ENCODE assay signal across 8 cellular contexts in the genomic region with DNA sequence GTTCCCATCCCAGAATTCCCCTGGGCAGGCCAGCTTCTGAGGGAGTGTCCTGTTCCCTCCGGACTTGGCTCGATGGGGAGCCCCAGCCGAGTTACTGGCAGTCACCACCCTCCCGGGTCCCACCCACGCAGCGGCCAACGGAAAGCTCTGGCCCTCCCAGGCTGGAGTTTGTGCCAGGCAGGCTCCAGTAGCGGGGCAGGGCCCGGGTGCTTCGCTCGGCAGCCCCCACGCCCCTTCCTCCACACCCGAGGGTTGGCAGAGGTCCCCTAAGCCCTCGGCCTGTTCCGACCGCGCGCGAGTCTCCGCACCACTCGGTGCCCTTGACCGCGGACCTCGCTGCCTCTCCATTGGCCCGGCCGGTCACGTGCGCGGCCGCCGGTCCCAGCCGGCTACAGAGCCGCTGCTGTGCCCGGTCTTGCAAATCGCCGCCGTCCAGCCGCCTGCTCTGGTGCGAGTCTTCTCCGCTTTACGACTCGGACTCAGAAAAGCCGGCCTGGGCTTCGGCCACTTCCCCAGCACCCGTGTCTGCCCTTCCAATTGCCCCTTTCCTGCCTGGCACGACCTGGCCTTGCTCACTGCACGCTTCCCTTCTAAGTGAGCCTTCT. TPM values are rescaled to one million over a fixed set of nuclear protein-coding genes. Genes with fewer than 3 reads are reported as not detected.
DNase-seq lines count a peak whose midpoint lies in the region; ATAC-seq and TF ChIP-seq lines count a peak whose summit lies in the region.

No MANE protein-coding gene starts in this region.

- H3K27me3 ChIP-seq in HUES48 (ENCODE audit: control insufficient read depth, insufficient read depth, low read length), result peaks cover 48% of the 10 kb centered on the region
- no peaks in the 10 kb centered on the region for H3K27me3 ChIP-seq in neural cell (ENCODE audit: insufficient read depth, low read depth, low read length)

- H3K9me3 Mint-ChIP-seq in activated naive CD4-positive, alpha-beta T cell treated with anti-CD3 and anti-CD28 coated beads for 36 hours, result no peaks in the 10 kb centered on the region

- H3K9me2 ChIP-seq in neural cell (ENCODE audit: insufficient read depth, low read length), result no peaks in the 10 kb centered on the region

- H3K27ac Mint-ChIP-seq in activated naive CD4-positive, alpha-beta T cell treated with anti-CD3 and anti-CD28 coated beads for 36 hours, result peak overlapping the region; percentile 41

- no peaks in the 10 kb centered on the region for H4K20me1 ChIP-seq in neural cell (ENCODE audit: insufficient read depth)

- TF ChIP-seq EP300 in neural cell (conservative IDR thresholded peaks at IDR 0.05; ENCODE audit: poor library complexity, severe bottlenecking), result no peak

- no peaks in the 10 kb centered on the region for H3K36me3 ChIP-seq in HUES48 (ENCODE audit: control insufficient read depth, insufficient read depth, low read length)
- H3K36me3 ChIP-seq in neural cell (ENCODE audit: insufficient read depth, low read length), result no peaks in the 10 kb centered on the region

- peak; percentile 49 for ATAC-seq in GM19395 (IDR thresholded peaks at IDR 0.05; ENCODE audit: unreplicated experiment)

- H3K4me2 ChIP-seq in neural cell (ENCODE audit: low read length), result no peak overlapping the region

- H3K4me3 ChIP-seq in HUES48 (ENCODE audit: low read depth, low read length), result peak overlapping the region; percentile 49
- H3K4me3 ChIP-seq in neural cell (ENCODE audit: low read length), result peak overlapping the region; percentile 40

- CTCF ChIA-PET in activated naive CD4-positive, alpha-beta T cell treated with anti-CD3 and anti-CD28 coated beads for 36 hours (lab: Charles Lee), result interaction anchor here (1.0 kb wide), 1 partner anchor 38 kb away, joined by 3 read pairs; no protein-coding TSS in a partner anchor

- no peak overlapping the region for H2AFZ ChIP-seq in neural cell (ENCODE audit: low read depth, low read length)

- H3K79me2 ChIP-seq in neural cell (replicated peaks; ENCODE audit: insufficient read depth, low read length), result no peaks in the 10 kb centered on the region

- no peak for TF ChIP-seq RAD21 in neural cell (conservative IDR thresholded peaks at IDR 0.05)

- H3K9me3 ChIP-seq in HUES48 (ENCODE audit: control insufficient read depth, insufficient read depth, low read length) (peaks cover 15% of the 10 kb centered on the region), neural cell (ENCODE audit: low read length) (no peaks in the 10 kb centered on the region)

- TF ChIP-seq CTCF in neural cell (IDR thresholded peaks at IDR 0.05; ENCODE audit: poor library complexity, severe bottlenecking), result no peak

- H3K27ac ChIP-seq in HUES48 (ENCODE audit: low read depth, low read length) (no peak overlapping the region), neural cell (ENCODE audit: low read length) (no peak overlapping the region)

- intact Hi-C loops in activated naive CD4-positive, alpha-beta T cell treated with anti-CD3 and anti-CD28 coated beads for 36 hours (cut with micrococcal nuclease), result no loop called here

- H3K4me1 ChIP-seq in HUES48 (ENCODE audit: control insufficient read depth, insufficient read depth, low read length), result peaks cover 3% of the 10 kb centered on the region; the same call in 1 of the 2 replicates

- H3K36me3 Mint-ChIP-seq in activated naive CD4-positive, alpha-beta T cell treated with anti-CD3 and anti-CD28 coated beads for 36 hours (ENCODE audit: low read depth), result no peaks in the 10 kb centered on the region

- H3K4me1 Mint-ChIP-seq in activated naive CD4-positive, alpha-beta T cell treated with anti-CD3 and anti-CD28 coated beads for 36 hours (ENCODE audit: low read depth), result peaks cover 17% of the 10 kb centered on the region

- H3K9ac ChIP-seq in HUES48 (ENCODE audit: low read depth, low read length), result no peak overlapping the region
- no peak overlapping the region for H3K9ac ChIP-seq in neural cell (ENCODE audit: low read length)

- DNase-seq in COLO668 (lab: John Stamatoyannopoulos, UW; ENCODE audit: unreplicated experiment), result peak; percentile 79
- peak; percentile 19 for DNase-seq in activated naive CD4-positive, alpha-beta T cell treated with anti-CD3 and anti-CD28 coated beads for 36 hours
- peak; percentile 23 for DNase-seq in foreskin melanocyte
- DNase-seq in NCI-H1436 (lab: John Stamatoyannopoulos, UW), result no peak
- no peak for DNase-seq in AML-193 (lab: John Stamatoyannopoulos, UW)

- no peaks in the 10 kb centered on the region for H3F3A ChIP-seq in neural cell (ENCODE audit: insufficient read depth, low read length, poor library complexity, severe bottlenecking)

- H3K4me3 Mint-ChIP-seq in activated naive CD4-positive, alpha-beta T cell treated with anti-CD3 and anti-CD28 coated beads for 36 hours, result peak overlapping the region; percentile 70

- no peaks in the 10 kb centered on the region for H3K27me3 Mint-ChIP-seq in activated naive CD4-positive, alpha-beta T cell treated with anti-CD3 and anti-CD28 coated beads for 36 hours (ENCODE audit: low read depth)

TF ChIP-seq in neural cell, 6 proteins besides CTCF, POLR2A, EP300 and RAD21:
- TF ChIP-seq EZH2 (IDR thresholded peaks at IDR 0.05; ENCODE audit: borderline replicate concordance, insufficient read depth, low read length, poor library complexity, severe bottlenecking) (no peak), MXI1 (conservative IDR thresholded peaks at IDR 0.05; ENCODE audit: poor library complexity, severe bottlenecking) (no peak), SMC3 (conservative IDR thresholded peaks at IDR 0.05; ENCODE audit: poor library complexity) (no peak), POLR2AphosphoS5 (IDR thresholded peaks at IDR 0.05) (no peak), TAF1 (IDR thresholded peaks at IDR 0.05; ENCODE audit: low read depth) (no peak)
- TF ChIP-seq, protein P1, sequence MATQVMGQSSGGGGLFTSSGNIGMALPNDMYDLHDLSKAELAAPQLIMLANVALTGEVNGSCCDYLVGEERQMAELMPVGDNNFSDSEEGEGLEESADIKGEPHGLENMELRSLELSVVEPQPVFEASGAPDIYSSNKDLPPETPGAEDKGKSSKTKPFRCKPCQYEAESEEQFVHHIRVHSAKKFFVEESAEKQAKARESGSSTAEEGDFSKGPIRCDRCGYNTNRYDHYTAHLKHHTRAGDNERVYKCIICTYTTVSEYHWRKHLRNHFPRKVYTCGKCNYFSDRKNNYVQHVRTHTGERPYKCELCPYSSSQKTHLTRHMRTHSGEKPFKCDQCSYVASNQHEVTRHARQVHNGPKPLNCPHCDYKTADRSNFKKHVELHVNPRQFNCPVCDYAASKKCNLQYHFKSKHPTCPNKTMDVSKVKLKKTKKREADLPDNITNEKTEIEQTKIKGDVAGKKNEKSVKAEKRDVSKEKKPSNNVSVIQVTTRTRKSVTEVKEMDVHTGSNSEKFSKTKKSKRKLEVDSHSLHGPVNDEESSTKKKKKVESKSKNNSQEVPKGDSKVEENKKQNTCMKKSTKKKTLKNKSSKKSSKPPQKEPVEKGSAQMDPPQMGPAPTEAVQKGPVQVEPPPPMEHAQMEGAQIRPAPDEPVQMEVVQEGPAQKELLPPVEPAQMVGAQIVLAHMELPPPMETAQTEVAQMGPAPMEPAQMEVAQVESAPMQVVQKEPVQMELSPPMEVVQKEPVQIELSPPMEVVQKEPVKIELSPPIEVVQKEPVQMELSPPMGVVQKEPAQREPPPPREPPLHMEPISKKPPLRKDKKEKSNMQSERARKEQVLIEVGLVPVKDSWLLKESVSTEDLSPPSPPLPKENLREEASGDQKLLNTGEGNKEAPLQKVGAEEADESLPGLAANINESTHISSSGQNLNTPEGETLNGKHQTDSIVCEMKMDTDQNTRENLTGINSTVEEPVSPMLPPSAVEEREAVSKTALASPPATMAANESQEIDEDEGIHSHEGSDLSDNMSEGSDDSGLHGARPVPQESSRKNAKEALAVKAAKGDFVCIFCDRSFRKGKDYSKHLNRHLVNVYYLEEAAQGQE (IDR thresholded peaks at IDR 0.05; ENCODE audit: borderline replicate concordance), result no peak

RNA-seq across cellular contexts. Expression of a gene that starts 20.8 kb away (rescaled TPM):
- total RNA-seq in activated naive CD4-positive, alpha-beta T cell treated with anti-CD3 and anti-CD28 coated beads for 36 hours, result 10 to 100 TPM; 17.8 to 19.2 TPM
- 7.1 and 8.9 TPM in 2 replicates for polyA plus RNA-seq in neural cell
- polyA minus RNA-seq in neural cell, result 8.8 and 12.7 TPM in 2 replicates

Comparison
In these comparisons a context has a peak if more than half of its experiments do, and no peak if none do; other contexts are left out.
1. DNase-seq: peak in COLO668 (single experiment), activated naive CD4-positive, alpha-beta T cell treated with anti-CD3 and anti-CD28 coated beads for 36 hours (single experiment) and foreskin melanocyte (single experiment); none in NCI-H1436 (single experiment) and AML-193 (0 of 2).